In the genomic region with DNA sequence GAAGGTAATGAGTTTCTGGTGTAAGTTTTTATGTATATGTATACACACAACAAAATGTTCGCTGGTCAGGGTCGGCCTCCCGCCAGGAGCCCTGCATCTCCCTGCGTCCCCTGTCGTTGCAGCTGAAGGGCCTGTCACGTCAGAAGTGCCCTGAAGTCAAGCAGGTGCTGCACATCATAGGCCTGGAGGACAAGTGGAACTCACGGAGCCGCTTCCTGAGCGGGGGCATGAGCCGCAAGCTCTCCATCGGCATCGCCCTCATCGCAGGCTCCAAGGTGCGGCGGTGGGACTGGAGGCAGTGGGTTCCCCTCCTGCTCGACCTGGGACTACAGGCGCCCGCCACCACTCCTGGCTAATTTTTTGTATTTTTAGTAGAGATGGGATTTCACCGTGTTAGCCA, we compare ENCODE assay signal across 1 cellular context. TPM values are rescaled to one million over a fixed set of nuclear protein-coding genes. Genes with fewer than 3 reads are reported as not detected.
"Had no signal": no experiment of that assay in that cellular context is flagged by ENCODE, and none has a peak within 500 bp of the region (broad histone marks: within the 10 kb centered on the region; RNA-seq: fewer than 3 reads in every experiment).

No MANE protein-coding gene starts in this region.

RNA-seq across cellular contexts. Expression of a gene that starts 45.5 kb away (rescaled TPM):
- total RNA-seq: SJSA1 had no signal
